Comparison of ENCODE assay signal across 22 cellular contexts in the genomic region with DNA sequence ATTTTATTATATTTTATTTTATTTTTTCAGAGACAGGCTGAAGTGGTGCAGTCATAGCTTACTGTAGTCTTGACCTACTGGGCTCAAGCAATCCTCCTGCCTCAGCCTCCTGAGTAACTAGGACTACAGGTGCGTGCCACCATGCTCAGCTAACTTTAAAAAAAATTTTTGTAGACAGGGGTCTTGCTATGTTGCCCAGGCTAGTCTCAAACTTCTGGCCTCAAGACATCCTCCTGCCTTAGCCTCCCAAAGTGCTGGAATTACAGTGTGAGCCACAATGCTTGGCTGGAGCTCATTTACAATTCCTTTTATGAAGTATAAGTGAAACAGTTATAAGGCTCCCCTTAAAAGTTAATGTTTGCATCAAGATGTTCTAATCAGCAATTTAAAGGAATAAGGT. TPM values are rescaled to one million over a fixed set of nuclear protein-coding genes. Genes with fewer than 3 reads are reported as not detected.
DNase-seq lines count a peak whose midpoint lies in the region; ATAC-seq, FAIRE-seq and TF ChIP-seq lines count a peak whose summit lies in the region.
"Had no signal": no experiment of that assay in that cellular context is flagged by ENCODE, and none has a peak within 500 bp of the region (broad histone marks: within the 10 kb centered on the region; RNA-seq: fewer than 3 reads in every experiment).

No MANE protein-coding gene starts in this region.

- H3K36me3 ChIP-seq in K562 (ENCODE audit: control insufficient read depth, insufficient read depth, low read length) (peaks cover 86% of the 10 kb centered on the region), endothelial cell of umbilical vein (ENCODE audit: control insufficient read depth in 2 of 2, extremely low read depth in 1 of 2, insufficient read depth in 2 of 2, low read length in 2 of 2) (peaks cover 3 to 9% of the 10 kb centered on the region in 2 experiments)
- H3K36me3 ChIP-seq: BLaER1 had no signal

- no peaks in the 10 kb centered on the region for H3K4me1 Mint-ChIP-seq in WTC11
- H3K4me1 Mint-ChIP-seq: CD14-positive monocyte had no signal

- no peak for TF ChIP-seq CTCF in WTC11 (IDR thresholded peaks at IDR 0.05)
- TF ChIP-seq CTCF in K562 (IDR thresholded peaks at IDR 0.05 in 2 of 3, conservative IDR thresholded peaks at IDR 0.05 in 1 of 3; ENCODE audit: insufficient read depth in 2 of 3, low read depth in 1 of 3, low read length in 3 of 3), result no peak
- TF ChIP-seq CTCF in endothelial cell of umbilical vein (IDR thresholded peaks at IDR 0.05; ENCODE audit: extremely low read depth in 1 of 2, insufficient read depth in 1 of 2, low read depth in 1 of 2, low read length in 2 of 2), result no peak

- WGBS in K562 (ENCODE audit: insufficient coverage, low coverage, missing lambda C conversion rate), result 93% methylated on average over 1 of the region's 1 CpG

- no peaks in the 10 kb centered on the region for H3K27me3 Mint-ChIP-seq in WTC11 (ENCODE audit: low read depth)
- H3K27me3 Mint-ChIP-seq: CD4-positive, alpha-beta memory T cell; CD4-positive, CD25-positive, alpha-beta regulatory T cell; CD8-positive, alpha-beta memory T cell had no signal

- no peaks in the 10 kb centered on the region for H3K9me3 Mint-ChIP-seq in WTC11
- H3K9me3 Mint-ChIP-seq: CD8-positive, alpha-beta memory T cell had no signal

- H3K9me1 ChIP-seq in K562 (ENCODE audit: control insufficient read depth, insufficient read depth, low read length) (no peaks in the 10 kb centered on the region), endothelial cell of umbilical vein (replicated peaks; ENCODE audit: control insufficient read depth, extremely low read depth, insufficient read depth, low read length) (no peaks in the 10 kb centered on the region)

- H3K4me3 ChIP-seq in K562, result no peak overlapping the region
- H3K4me3 ChIP-seq in endothelial cell of umbilical vein (replicated peaks in 1 of 3; ENCODE audit: insufficient read depth in 1 of 3, low read depth in 1 of 3, low read length in 3 of 3), result no peak overlapping the region
- H3K4me3 ChIP-seq: BLaER1, GM12878 had no signal

- FAIRE-seq in K562 (lab: Jason Lieb, UNC) (no peak), endothelial cell of umbilical vein (lab: Jason Lieb, UNC) (peak; percentile 18)
- FAIRE-seq: A204.1, D721Med, G401.6, GM12878, GM12892, GM18507 had no signal

- BruUV-seq in K562 (replicated peaks; lab: Mats Ljungman, UMichigan) (no TSS peak), endothelial cell of umbilical vein (replicated peaks; lab: Mats Ljungman, UMichigan) (no TSS peak)

- no peak overlapping the region for H3K27ac Mint-ChIP-seq in WTC11
- H3K27ac Mint-ChIP-seq: CD14-positive monocyte; CD4-positive, alpha-beta memory T cell; CD4-positive, CD25-positive, alpha-beta regulatory T cell; CD8-positive, alpha-beta memory T cell had no signal

- no peak overlapping the region for H3K27ac ChIP-seq in K562 (ENCODE audit: extremely low read depth, low read depth, low read length)
- no peak overlapping the region for H3K27ac ChIP-seq in endothelial cell of umbilical vein (ENCODE audit: insufficient read depth, low read depth, low read length)
- H3K27ac ChIP-seq: BLaER1 had no signal

- no peaks in the 10 kb centered on the region for H4K20me1 ChIP-seq in K562 (replicated peaks; ENCODE audit: control insufficient read depth, insufficient read depth, low read length)
- no peaks in the 10 kb centered on the region for H4K20me1 ChIP-seq in endothelial cell of umbilical vein (replicated peaks; ENCODE audit: control insufficient read depth, extremely low read depth, insufficient read depth, low read length)
- H4K20me1 ChIP-seq: BLaER1 had no signal

- no peaks in the 10 kb centered on the region for H3K79me2 ChIP-seq in K562 (ENCODE audit: control insufficient read depth, insufficient read depth, low read length)
- no peaks in the 10 kb centered on the region for H3K79me2 ChIP-seq in endothelial cell of umbilical vein (ENCODE audit: control insufficient read depth, insufficient read depth, low read length)

- TF ChIP-seq POLR2A in K562 (conservative IDR thresholded peaks at IDR 0.05) (no peak), endothelial cell of umbilical vein (IDR thresholded peaks at IDR 0.05; ENCODE audit: low read depth, low read length) (no peak)

- H3K27me3 ChIP-seq in K562 (ENCODE audit: control insufficient read depth in 2 of 2, insufficient read depth in 2 of 2, low read length in 2 of 2) (no peaks in the 10 kb centered on the region), endothelial cell of umbilical vein (ENCODE audit: control insufficient read depth in 2 of 2, insufficient read depth in 2 of 2, low read length in 2 of 2) (no peaks in the 10 kb centered on the region)
- H3K27me3 ChIP-seq: BE2C, BLaER1 had no signal

- H3K4me2 ChIP-seq in K562 (ENCODE audit: insufficient read depth, low read length) (no peak overlapping the region), endothelial cell of umbilical vein (ENCODE audit: insufficient read depth, low read length) (no peak overlapping the region)
- H3K4me2 ChIP-seq: BLaER1 had no signal

- H3K9me3 ChIP-seq in K562 (replicated peaks; ENCODE audit: control insufficient read depth, insufficient read depth, low read depth, low read length), result no peaks in the 10 kb centered on the region; the same call in 1 of the 2 replicates
- H3K9me3 ChIP-seq in endothelial cell of umbilical vein (replicated peaks; ENCODE audit: control insufficient read depth, insufficient read depth, low read length), result no peaks in the 10 kb centered on the region
- H3K9me3 ChIP-seq: BE2C, BLaER1 had no signal

- TF ChIP-seq RAD21 in K562 (CRISPR knock-in tag; conservative IDR thresholded peaks at IDR 0.05 in 1 of 2, IDR thresholded peaks at IDR 0.05 in 1 of 2), result no peak

- TF ChIP-seq EP300 in K562 (IDR thresholded peaks at IDR 0.05; ENCODE audit: low read length), result no peak

- dilution Hi-C loops in endothelial cell of umbilical vein (cut with MboI; ENCODE audit: extremely low pct_ligation_motif_present, low sequenced_read_pairs), result no loop called here

- H3K4me1 ChIP-seq in K562 (replicated peaks in 1 of 2; ENCODE audit: control insufficient read depth in 2 of 2, insufficient read depth in 2 of 2, low read length in 2 of 2) (no peaks in the 10 kb centered on the region), endothelial cell of umbilical vein (ENCODE audit: control insufficient read depth, extremely low read depth, insufficient read depth, low read length) (no peaks in the 10 kb centered on the region)
- H3K4me1 ChIP-seq: BE2C, BLaER1 had no signal

- ATAC-seq in WTC11 (no peak), K562 (no peak)
- ATAC-seq: GM12878 had no signal

- H3K9ac ChIP-seq in K562 (ENCODE audit: insufficient read depth in 1 of 2, low read depth in 2 of 2, low read length in 2 of 2), result no peak overlapping the region
- no peak overlapping the region for H3K9ac ChIP-seq in endothelial cell of umbilical vein (replicated peaks; ENCODE audit: extremely low read depth, insufficient read depth, low read length)
- H3K9ac ChIP-seq: BLaER1 had no signal

- H2AFZ ChIP-seq in K562 (ENCODE audit: low read depth, low read length) (no peak overlapping the region), endothelial cell of umbilical vein (ENCODE audit: low read depth, low read length) (no peak overlapping the region)

- DNase-seq in WTC11 (ENCODE audit: low spot score) (no peak), K562 (ENCODE audit: extremely low read depth in 1 of 4, low spot score in 3 of 4) (no peak), endothelial cell of umbilical vein (ENCODE audit: low read depth, low spot score) (no peak), midbrain (lab: John Stamatoyannopoulos, UW) (no peak), GF-D8 (lab: John Stamatoyannopoulos, UW) (no peak)
- DNase-seq: 8988T; ACHN; BE2C; C1 segment of cervical spinal cord; CD4-positive, alpha-beta memory T cell; CD4-positive, CD25-positive, alpha-beta regulatory T cell; CD8-positive, alpha-beta memory T cell; COR-L47; DMS79 treated with DMSO at 0.1 percent for 48 hours had no signal

- POLR2A ChIA-PET in WTC11 (lab: Charles Lee), result no interaction called here
- POLR2A ChIA-PET in K562 (lab: Yijun Ruan, JAX), result interaction anchor here (1.6 to 1.9 kb wide), 2 partner anchors 9 to 15 kb away, joined by 5 to 6 read pairs; partner anchors contain the start of gene FUCA2
- POLR2A ChIA-PET in endothelial cell of umbilical vein (lab: Charles Lee), result interaction anchor here (0.6 kb wide), 1 partner anchor 324 kb away, joined by 3 read pairs; no protein-coding TSS in a partner anchor

- peaks cover 32% of the 10 kb centered on the region for H3K36me3 Mint-ChIP-seq in WTC11

- no peak overlapping the region for H3K4me3 Mint-ChIP-seq in WTC11
- H3K4me3 Mint-ChIP-seq: CD14-positive monocyte; CD4-positive, CD25-positive, alpha-beta regulatory T cell; CD8-positive, alpha-beta memory T cell had no signal

- CTCF ChIA-PET in WTC11 (lab: Charles Lee) (no interaction called here), K562 (lab: Yijun Ruan, JAX; ENCODE audit: low intra/inter-chr PET ratio) (no interaction called here), endothelial cell of umbilical vein (lab: Charles Lee) (interaction anchor here (0.7 to 1.4 kb wide), 2 partner anchors 10 to 55 kb away, joined by 3 read pairs; no protein-coding TSS in a partner anchor)

- in situ Hi-C loops in K562 (cut with MboI), result no loop called here

- intact Hi-C loops in K562 (cut with micrococcal nuclease), result no loop called here
- intact Hi-C loops in endothelial cell of umbilical vein (cut with micrococcal nuclease), result no loop called here

RNA-seq across cellular contexts. Expression of gene FUCA2, which starts 14.5 kb away (rescaled TPM):
- 48.5 to 55.4 TPM (median 51.8 TPM) in 3 replicates for total RNA-seq in WTC11 (2021)
- 49.7 and 76.8 TPM in 2 replicates for total RNA-seq in K562 (2011; cell fraction: chromatin; rRNA removed; ENCODE audit: low replicate concordance)
- total RNA-seq in K562 (2011; cell fraction: nucleolus; rRNA removed), result 61.7 and 62.4 TPM in 2 replicates
- total RNA-seq in K562 (2011; cell fraction: nucleoplasm; rRNA removed), result 96.9 and 141 TPM in 2 replicates
- total RNA-seq in K562 (2014; rRNA removed), result 59.2 and 71.2 TPM in 2 replicates
- 79.3 and 82.9 TPM in 2 replicates for total RNA-seq in K562 (2014; rRNA removed; fragmentation: Illumina TruSeq; extraction: Trizol)
- 78.2 and 82.5 TPM in 2 replicates for total RNA-seq in K562 (2015; rRNA removed; fragmentation: Illumina TruSeq; extraction: Trizol)
- 112 and 117 TPM in 2 replicates for total RNA-seq in K562 (2021)
- 58.7 and 80.9 TPM in 2 replicates for polyA plus RNA-seq in K562 (2011; rRNA removed)
- 28.0 and 39.1 TPM in 2 replicates for polyA plus RNA-seq in K562 (2011; cell fraction: cytosol; rRNA removed)
- polyA plus RNA-seq in K562 (2011; cell fraction: nucleus; rRNA removed), result 30.3 and 35.2 TPM in 2 replicates
- polyA plus RNA-seq in K562 (2012), result 69.9 and 86.6 TPM in 2 replicates
- 67.7 and 79.3 TPM in 2 replicates for polyA plus RNA-seq in K562 (2014; fragmentation: Illumina TruSeq; extraction: Trizol)
- polyA plus RNA-seq in K562 (2014; fragmentation: Nextera tagmentation; extraction: Ambion mirVana), result 10 to 100 TPM; 20.6 to 23.9 TPM
- polyA plus RNA-seq in K562 (2014; rRNA removed), result 66.8 and 72.6 TPM in 2 replicates
- 43.7 and 55.0 TPM in 2 replicates for polyA minus RNA-seq in K562 (2011; rRNA and poly(A)+ RNA removed)
- polyA minus RNA-seq in K562 (2011; cell fraction: cytosol; rRNA and poly(A)+ RNA removed), result 26.0 and 28.3 TPM in 2 replicates
- polyA minus RNA-seq in K562 (2011; cell fraction: nucleus; rRNA and poly(A)+ RNA removed), result 9.2 and 14.8 TPM in 2 replicates
- 80.9 and 85.0 TPM in 2 replicates for total RNA-seq in endothelial cell of umbilical vein
- 24.1 and 29.7 TPM in 2 replicates for polyA plus RNA-seq in endothelial cell of umbilical vein
- polyA plus RNA-seq in endothelial cell of umbilical vein (2011; cell fraction: cytosol; rRNA removed), result 37.1 and 37.9 TPM in 2 replicates
- polyA plus RNA-seq in endothelial cell of umbilical vein (2011; cell fraction: nucleus; rRNA removed), result 28.0 and 36.3 TPM in 2 replicates
- polyA plus RNA-seq in endothelial cell of umbilical vein (2012), result 50.3 and 77.6 TPM in 2 replicates
- polyA minus RNA-seq in endothelial cell of umbilical vein, result 22.8 and 24.0 TPM in 2 replicates
- 28.6 TPM for polyA minus RNA-seq in endothelial cell of umbilical vein (2011; cell fraction: cytosol; rRNA and poly(A)+ RNA removed)
- 8.7 and 10.9 TPM in 2 replicates for polyA minus RNA-seq in endothelial cell of umbilical vein (2011; cell fraction: nucleus; rRNA and poly(A)+ RNA removed)

RNA-seq across cellular contexts. Expression of gene PEX3, which starts 46.4 kb away (rescaled TPM):
- total RNA-seq in WTC11 (2021), result 13.5 to 15.7 TPM (median 15.4 TPM) in 3 replicates
- 17.1 and 21.7 TPM in 2 replicates for total RNA-seq in K562 (2011; cell fraction: chromatin; rRNA removed; ENCODE audit: low replicate concordance)
- 14.7 and 18.2 TPM in 2 replicates for total RNA-seq in K562 (2011; cell fraction: nucleolus; rRNA removed)
- 14.9 and 22.7 TPM in 2 replicates for total RNA-seq in K562 (2011; cell fraction: nucleoplasm; rRNA removed)
- 17.2 and 22.8 TPM in 2 replicates for total RNA-seq in K562 (2014; rRNA removed)
- total RNA-seq in K562 (2014; rRNA removed; fragmentation: Illumina TruSeq; extraction: Trizol), result 30.8 and 32.7 TPM in 2 replicates
- 32.7 and 36.7 TPM in 2 replicates for total RNA-seq in K562 (2015; rRNA removed; fragmentation: Illumina TruSeq; extraction: Trizol)
- total RNA-seq in K562 (2021), result 18.0 and 21.8 TPM in 2 replicates
- polyA plus RNA-seq in K562 (2011; rRNA removed), result 39.2 and 55.7 TPM in 2 replicates
- polyA plus RNA-seq in K562 (2011; cell fraction: cytosol; rRNA removed), result 12.2 and 12.8 TPM in 2 replicates
- 19.7 and 24.5 TPM in 2 replicates for polyA plus RNA-seq in K562 (2011; cell fraction: nucleus; rRNA removed)
- polyA plus RNA-seq in K562 (2012), result 16.2 and 21.4 TPM in 2 replicates
- 20.8 and 26.5 TPM in 2 replicates for polyA plus RNA-seq in K562 (2014; fragmentation: Illumina TruSeq; extraction: Trizol)
- 10 to 100 TPM; 62.8 to 69.6 TPM for polyA plus RNA-seq in K562 (2014; fragmentation: Nextera tagmentation; extraction: Ambion mirVana)
- polyA plus RNA-seq in K562 (2014; rRNA removed), result 17.1 and 17.3 TPM in 2 replicates
- 23.8 and 30.9 TPM in 2 replicates for polyA minus RNA-seq in K562 (2011; rRNA and poly(A)+ RNA removed)
- polyA minus RNA-seq in K562 (2011; cell fraction: cytosol; rRNA and poly(A)+ RNA removed), result 14.9 and 20.1 TPM in 2 replicates
- polyA minus RNA-seq in K562 (2011; cell fraction: nucleus; rRNA and poly(A)+ RNA removed), result 27.7 and 38.4 TPM in 2 replicates
- total RNA-seq in endothelial cell of umbilical vein, result 20.0 and 21.7 TPM in 2 replicates
- polyA plus RNA-seq in endothelial cell of umbilical vein, result 6.9 and 8.7 TPM in 2 replicates
- polyA plus RNA-seq in endothelial cell of umbilical vein (2011; cell fraction: cytosol; rRNA removed), result 13.3 and 13.5 TPM in 2 replicates
- 12.9 and 20.6 TPM in 2 replicates for polyA plus RNA-seq in endothelial cell of umbilical vein (2011; cell fraction: nucleus; rRNA removed)
- polyA plus RNA-seq in endothelial cell of umbilical vein (2012), result 19.4 and 25.0 TPM in 2 replicates
- polyA minus RNA-seq in endothelial cell of umbilical vein, result 24.1 and 28.6 TPM in 2 replicates
- polyA minus RNA-seq in endothelial cell of umbilical vein (2011; cell fraction: cytosol; rRNA and poly(A)+ RNA removed), result 15.0 TPM
- polyA minus RNA-seq in endothelial cell of umbilical vein (2011; cell fraction: nucleus; rRNA and poly(A)+ RNA removed), result 22.7 and 26.4 TPM in 2 replicates

RNA-seq across cellular contexts. Expression of gene ADAT2, which starts 46.5 kb away (rescaled TPM):
- total RNA-seq in WTC11 (2021) (12.6 to 13.3 TPM (median 12.7 TPM) in 3 replicates), K562 (2014; rRNA removed) (21.4 and 22.6 TPM in 2 replicates), K562 (2014; rRNA removed; fragmentation: Illumina TruSeq; extraction: Trizol) (35.7 and 41.0 TPM in 2 replicates), K562 (2015; rRNA removed; fragmentation: Illumina TruSeq; extraction: Trizol) (29.0 and 32.7 TPM in 2 replicates), K562 (2021) (25.9 and 28.4 TPM in 2 replicates), endothelial cell of umbilical vein (9.8 and 11.3 TPM in 2 replicates)
- total RNA-seq in K562 (2011; cell fraction: chromatin; rRNA removed; ENCODE audit: low replicate concordance), result 32.1 and 107 TPM in 2 replicates
- 16.2 and 27.9 TPM in 2 replicates for total RNA-seq in K562 (2011; cell fraction: nucleolus; rRNA removed)
- total RNA-seq in K562 (2011; cell fraction: nucleoplasm; rRNA removed), result 52.9 and 88.3 TPM in 2 replicates
- polyA plus RNA-seq in K562 (2011; rRNA removed) (48.4 and 60.6 TPM in 2 replicates), K562 (2014; fragmentation: Illumina TruSeq; extraction: Trizol) (29.7 and 31.7 TPM in 2 replicates), K562 (2014; fragmentation: Nextera tagmentation; extraction: Ambion mirVana) (10 to 100 TPM; 13.0 to 18.5 TPM), K562 (2014; rRNA removed) (46.7 and 62.5 TPM in 2 replicates), endothelial cell of umbilical vein (4.3 and 5.4 TPM in 2 replicates)
- polyA plus RNA-seq in K562 (2011; cell fraction: cytosol; rRNA removed), result 8.6 and 19.2 TPM in 2 replicates
- polyA plus RNA-seq in K562 (2011; cell fraction: nucleus; rRNA removed), result 74.1 and 78.0 TPM in 2 replicates
- polyA plus RNA-seq in K562 (2012), result 19.4 and 22.7 TPM in 2 replicates
- 34.7 and 36.7 TPM in 2 replicates for polyA minus RNA-seq in K562 (2011; rRNA and poly(A)+ RNA removed)
- polyA minus RNA-seq in K562 (2011; cell fraction: cytosol; rRNA and poly(A)+ RNA removed), result 12.5 and 17.0 TPM in 2 replicates
- polyA minus RNA-seq in K562 (2011; cell fraction: nucleus; rRNA and poly(A)+ RNA removed), result 39.2 and 45.5 TPM in 2 replicates
- polyA plus RNA-seq in endothelial cell of umbilical vein (2011; cell fraction: cytosol; rRNA removed), result 3.2 and 4.1 TPM in 2 replicates
- polyA plus RNA-seq in endothelial cell of umbilical vein (2011; cell fraction: nucleus; rRNA removed), result 20.3 and 32.5 TPM in 2 replicates
- polyA plus RNA-seq in endothelial cell of umbilical vein (2012), result 8.3 and 9.9 TPM in 2 replicates
- polyA minus RNA-seq in endothelial cell of umbilical vein, result 5.1 and 5.3 TPM in 2 replicates
- 2.9 TPM for polyA minus RNA-seq in endothelial cell of umbilical vein (2011; cell fraction: cytosol; rRNA and poly(A)+ RNA removed)
- 6.9 and 8.2 TPM in 2 replicates for polyA minus RNA-seq in endothelial cell of umbilical vein (2011; cell fraction: nucleus; rRNA and poly(A)+ RNA removed)

Comparison
In these comparisons a context has a peak if more than half of its experiments do, and no peak if none do; other contexts are left out.
1. Of the 49 proteins assayed by ChIP-seq in both K562 and WTC11: peak only in K562: none; only in WTC11: none; in both: ZNF121; in neither: 48.